Comparison of ENCODE assay signal across 8 cellular contexts in the genomic region with DNA sequence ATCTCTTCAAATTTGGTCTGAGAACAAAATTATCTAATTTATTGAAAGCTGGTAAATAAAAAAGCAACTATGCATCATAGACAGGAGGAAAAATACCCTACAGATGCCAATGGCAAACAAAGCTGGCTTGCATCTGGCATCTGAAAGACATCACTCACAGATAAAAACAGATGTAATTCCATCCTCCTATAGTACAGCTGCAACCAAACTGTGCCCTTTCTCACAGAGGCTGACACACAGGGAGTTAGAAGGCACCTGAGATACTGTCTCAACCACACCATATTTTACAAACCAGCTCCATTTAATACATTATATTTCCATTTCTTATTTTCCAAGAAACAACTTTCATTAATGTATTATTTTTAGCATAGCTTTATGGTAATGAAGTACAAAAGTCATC.
"Had no signal": no experiment of that assay in that cellular context is flagged by ENCODE, and none has a peak within 500 bp of the region (broad histone marks: within the 10 kb centered on the region; RNA-seq: fewer than 3 reads in every experiment).

No MANE protein-coding gene starts in this region.

- DNase-seq: activated CD4-positive, alpha-beta T cell treated with anti-CD3 and anti-CD28 coated beads, Interleukin-2, amount 50 U/mL, for 1 hour; activated effector memory CD4-positive, alpha-beta T cell treated with Interleukin-2 at 50 U/mL for 16 hours; activated T-cell treated with anti-CD3 and anti-CD28 coated beads, Interleukin-2, amount 50 U/mL, for 1 hour; hippocampal formation; stimulated activated CD4-positive, alpha-beta T cell treated with anti-CD3 and anti-CD28 coated beads, Interleukin-15, amount 100 ng/mL, for 24 hours; stimulated activated CD4-positive, alpha-beta T cell treated with anti-CD3 and anti-CD28 coated beads, Interleukin-4, amount 100 ng/mL, for 4 hours; stomach; tibial artery had no signal

- H3K27me3 ChIP-seq: stomach, tibial artery had no signal

- H3K4me3 ChIP-seq: stomach, tibial artery had no signal

- H3K27ac ChIP-seq: tibial artery had no signal

- H3K9me3 ChIP-seq: stomach, tibial artery had no signal
